In the genomic region with DNA sequence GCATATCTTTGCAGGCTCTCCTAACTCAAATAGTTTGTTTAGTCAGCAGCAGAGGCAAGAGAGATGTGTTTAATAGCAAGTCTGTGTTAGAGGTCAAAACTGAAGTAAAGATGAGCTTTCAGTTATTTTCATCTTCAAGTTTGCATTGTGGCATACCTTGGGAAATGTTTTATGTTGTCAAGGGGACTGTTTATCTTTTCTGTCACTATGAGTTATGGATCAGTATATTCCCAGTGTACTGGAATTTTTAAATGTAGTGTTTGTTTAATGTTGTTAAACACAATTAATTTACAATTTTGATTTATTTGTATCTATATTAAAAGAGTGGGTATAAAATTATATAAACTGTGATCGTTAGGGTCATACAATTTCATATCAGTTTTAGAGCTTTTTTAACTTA, we compare ENCODE assay signal across 18 cellular contexts.
DNase-seq lines count a peak whose midpoint lies in the region; ATAC-seq, FAIRE-seq and TF ChIP-seq lines count a peak whose summit lies in the region.
"Had no signal": no experiment of that assay in that cellular context is flagged by ENCODE, and none has a peak within 500 bp of the region (broad histone marks: within the 10 kb centered on the region; RNA-seq: fewer than 3 reads in every experiment).

No MANE protein-coding gene starts in this region.

- no peaks in the 10 kb centered on the region for H4K20me1 ChIP-seq in keratinocyte (ENCODE audit: control insufficient read depth, extremely low read depth, insufficient read depth, low read length)

- no peaks in the 10 kb centered on the region for H3K9me3 Mint-ChIP-seq in chondrocyte (ENCODE audit: low read depth)
- H3K9me3 Mint-ChIP-seq: activated CD4-positive, alpha-beta memory T cell treated with anti-CD3 and anti-CD28 coated beads, Interleukin-2, amount 10 ng/mL, durations not matched to agents 7 days and 5 days; stimulated activated effector memory CD8-positive, alpha-beta T cell treated with anti-CD3 and anti-CD28 coated beads, Interleukin-12 subunit alpha, Interleukin-12 subunit beta, amount 100 ng/mL, for 72 hours had no signal

- H3K4me1 Mint-ChIP-seq in chondrocyte (ENCODE audit: low read depth): peaks cover 40% of the 10 kb centered on the region

- H3K4me3 Mint-ChIP-seq in chondrocyte (ENCODE audit: unreplicated experiment): peak overlapping the region; percentile 99
- H3K4me3 Mint-ChIP-seq: activated CD4-positive, alpha-beta memory T cell treated with anti-CD3 and anti-CD28 coated beads, Interleukin-2, amount 10 ng/mL, durations not matched to agents 7 days and 5 days had no signal

- dilution Hi-C loops in keratinocyte (cut with MboI; ENCODE audit: extremely low pct_ligation_motif_present, low sequenced_read_pairs): no loop called here

- no peak for ATAC-seq in HG02870 (IDR thresholded peaks at IDR 0.05; ENCODE audit: unreplicated experiment)
- ATAC-seq: heart left ventricle; stimulated activated effector memory CD8-positive, alpha-beta T cell treated with anti-CD3 and anti-CD28 coated beads, Interleukin-12 subunit alpha, Interleukin-12 subunit beta, amount 100 ng/mL, for 72 hours; T-helper 17 cell had no signal

- no peak for TF ChIP-seq POLR2A in stomach (IDR thresholded peaks at IDR 0.05)

- TF ChIP-seq CTCF in chondrocyte (IDR thresholded peaks at IDR 0.05) (no peak), keratinocyte (optimal IDR thresholded peaks at IDR 0.05 in 1 of 3, IDR thresholded peaks at IDR 0.05 in 1 of 3, conservative IDR thresholded peaks at IDR 0.05 in 1 of 3; ENCODE audit: extremely low read depth in 1 of 3, insufficient read depth in 2 of 3, low read length in 3 of 3) (no peak), stomach (IDR thresholded peaks at IDR 0.05) (no peak)

- no peak for FAIRE-seq in keratinocyte (lab: Jason Lieb, UNC)

- H3K79me2 ChIP-seq in keratinocyte (ENCODE audit: control insufficient read depth, insufficient read depth, low read length): no peaks in the 10 kb centered on the region

- no peaks in the 10 kb centered on the region for H3K27me3 Mint-ChIP-seq in chondrocyte (ENCODE audit: low read depth)

- H3K9me3 ChIP-seq in keratinocyte (ENCODE audit: control insufficient read depth, low read depth, low read length): no peaks in the 10 kb centered on the region
- no peaks in the 10 kb centered on the region for H3K9me3 ChIP-seq in stomach
- H3K9me3 ChIP-seq: heart left ventricle, prostate gland had no signal

- CTCF ChIA-PET in HEK293T (lab: Yijun Ruan, JAX): no interaction called here

- POLR2A ChIA-PET in HEK293T (lab: Yijun Ruan, JAX): no interaction called here

- H3K4me1 ChIP-seq in keratinocyte (ENCODE audit: control insufficient read depth, extremely low read depth, insufficient read depth, low read length): peaks cover 12% of the 10 kb centered on the region
- H3K4me1 ChIP-seq in stomach: peaks cover 13 to 67% (median 48%) of the 10 kb centered on the region in 4 donors
- H3K4me1 ChIP-seq: prostate gland had no signal

- H3K4me3 ChIP-seq in keratinocyte (ENCODE audit: control insufficient read depth in 2 of 3, extremely low read depth in 1 of 3, insufficient read depth in 2 of 3, low read depth in 1 of 3, low read length in 3 of 3) (no peak overlapping the region), stomach (peak overlapping the region; percentile 67 to 87 (median 76))

- H3K36me3 ChIP-seq in keratinocyte (ENCODE audit: control insufficient read depth in 2 of 2, extremely low read depth in 1 of 2, insufficient read depth in 2 of 2, low read length in 2 of 2): no peaks in the 10 kb centered on the region
- no peaks in the 10 kb centered on the region for H3K36me3 ChIP-seq in stomach
- H3K36me3 ChIP-seq: heart left ventricle, prostate gland had no signal

- H3K27me3 ChIP-seq in keratinocyte (ENCODE audit: control insufficient read depth, extremely low read depth, insufficient read depth, low read length): peaks cover 27% of the 10 kb centered on the region
- H3K27me3 ChIP-seq in stomach: peaks cover 0 to 48% (median 45%) of the 10 kb centered on the region in 3 donors

- WGBS in stomach, 5 donors: 48 to 63% (median 55%) methylated on average over 1 of the region's 1 CpG

- no peak overlapping the region for H2AFZ ChIP-seq in keratinocyte (ENCODE audit: control insufficient read depth, low read length)

- intact Hi-C loops in stomach (cut with DNase I; ENCODE audit: low total_unique reads): no loop called here

- peak overlapping the region; percentile 85 for H3K4me2 ChIP-seq in keratinocyte (ENCODE audit: control insufficient read depth, extremely low read depth, insufficient read depth, low read depth, low read length)

- H3K27ac ChIP-seq in keratinocyte (ENCODE audit: control insufficient read depth, insufficient read depth, low read length) (no peak overlapping the region), stomach (peak overlapping the region in 2 of 5 donors; percentile 92 to 93)
- H3K27ac ChIP-seq: prostate gland had no signal

- DNase-seq in HEK293T (ENCODE audit: extremely low spot score) (no peak), chondrocyte (ENCODE audit: low spot score) (no peak), keratinocyte (ENCODE audit: low read depth, low spot score) (no peak), stomach (no peak), amniotic stem cell (lab: John Stamatoyannopoulos, UW) (no peak), NOMO-1 (lab: John Stamatoyannopoulos, UW; ENCODE audit: unreplicated experiment in 2 of 2) (no peak), GM19238 (ENCODE audit: insufficient read length, low spot score) (no peak)
- DNase-seq: activated CD4-positive, alpha-beta memory T cell treated with anti-CD3 and anti-CD28 coated beads, Interleukin-2, amount 10 ng/mL, durations not matched to agents 7 days and 5 days; DND-41; GOT3; heart left ventricle; mammary epithelial cell; NCI-H446 treated with DMSO at 0.1 percent for 48 hours; stimulated activated CD4-positive, alpha-beta T cell treated with anti-CD3 and anti-CD28 coated beads, Interleukin-4, amount 100 ng/mL, for 1 hour; T-helper 17 cell had no signal

- H3K9me1 ChIP-seq in keratinocyte (ENCODE audit: control insufficient read depth, extremely low read depth, insufficient read depth, low read length): no peaks in the 10 kb centered on the region

- H3K36me3 Mint-ChIP-seq in chondrocyte (ENCODE audit: low read depth): no peaks in the 10 kb centered on the region

- no peak overlapping the region for H3K9ac ChIP-seq in keratinocyte (ENCODE audit: control insufficient read depth, extremely low read depth, insufficient read depth, low read length)

- no peak overlapping the region for H3K27ac Mint-ChIP-seq in chondrocyte (ENCODE audit: unreplicated experiment)
- H3K27ac Mint-ChIP-seq: activated CD4-positive, alpha-beta memory T cell treated with anti-CD3 and anti-CD28 coated beads, Interleukin-2, amount 10 ng/mL, durations not matched to agents 7 days and 5 days; stimulated activated effector memory CD8-positive, alpha-beta T cell treated with anti-CD3 and anti-CD28 coated beads, Interleukin-12 subunit alpha, Interleukin-12 subunit beta, amount 100 ng/mL, for 72 hours; T-helper 17 cell had no signal

- no peak for TF ChIP-seq EP300 in stomach (IDR thresholded peaks at IDR 0.05)

TF ChIP-seq in HEK293T, 16 proteins besides CTCF, POLR2A, EP300 and RAD21:
- 0 out of 2 replicates have a peak, but pooled peaks have one; percentile 32 for TF ChIP-seq CTBP1 (IDR thresholded peaks at IDR 0.05; ENCODE audit: borderline replicate concordance)
- TF ChIP-seq, protein P1, sequence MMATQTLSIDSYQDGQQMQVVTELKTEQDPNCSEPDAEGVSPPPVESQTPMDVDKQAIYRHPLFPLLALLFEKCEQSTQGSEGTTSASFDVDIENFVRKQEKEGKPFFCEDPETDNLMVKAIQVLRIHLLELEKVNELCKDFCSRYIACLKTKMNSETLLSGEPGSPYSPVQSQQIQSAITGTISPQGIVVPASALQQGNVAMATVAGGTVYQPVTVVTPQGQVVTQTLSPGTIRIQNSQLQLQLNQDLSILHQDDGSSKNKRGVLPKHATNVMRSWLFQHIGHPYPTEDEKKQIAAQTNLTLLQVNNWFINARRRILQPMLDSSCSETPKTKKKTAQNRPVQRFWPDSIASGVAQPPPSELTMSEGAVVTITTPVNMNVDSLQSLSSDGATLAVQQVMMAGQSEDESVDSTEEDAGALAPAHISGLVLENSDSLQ (IDR thresholded peaks at IDR 0.05): peak; percentile 89
- no peak for TF ChIP-seq SUZ12 (IDR thresholded peaks at IDR 0.05)

Comparison
In these comparisons a context has a peak if more than half of its experiments do, and no peak if none do; other contexts are left out.
1. H3K4me3 ChIP-seq: peak in stomach (4 of 4); none in keratinocyte (0 of 3).